ENCODE assay signal across 1 cellular context in the genomic region with DNA sequence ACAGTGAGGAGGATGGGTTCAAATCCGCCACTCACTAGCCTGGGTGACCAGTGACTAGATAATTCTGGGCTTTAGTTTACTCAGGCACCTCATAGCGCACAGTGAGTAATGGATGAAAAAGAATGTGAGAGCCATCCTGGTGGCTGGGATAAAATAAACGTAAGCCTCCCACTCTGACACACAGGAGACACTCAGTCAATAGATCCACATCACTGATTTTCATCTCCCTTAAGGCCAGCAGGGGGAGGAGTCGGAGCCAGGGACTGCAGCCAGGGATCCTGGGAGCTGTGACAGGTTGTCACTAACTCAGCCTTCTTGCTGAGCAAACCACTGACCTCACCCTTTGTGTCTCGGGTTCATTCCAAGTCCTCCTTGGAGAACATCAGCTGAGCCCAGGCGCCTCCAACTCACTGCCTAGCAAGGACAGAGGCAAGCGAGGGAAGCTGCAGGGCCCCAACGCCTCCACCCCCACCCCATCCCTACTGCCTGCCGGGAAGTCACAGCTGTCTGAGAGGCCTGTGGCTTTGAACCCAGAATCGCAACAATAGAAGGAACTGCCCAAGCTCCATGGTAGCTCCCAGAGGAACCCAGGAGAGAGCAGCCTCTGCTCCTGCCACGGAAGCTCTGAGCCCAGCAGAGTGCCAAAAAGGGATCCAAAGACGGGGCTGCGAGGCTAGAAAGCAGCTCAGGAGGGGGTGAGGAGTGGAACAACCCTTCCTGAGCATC.
TF ChIP-seq lines count a peak whose summit lies in the region.

No MANE protein-coding gene starts in this region.

TF ChIP-seq in K562, 482 proteins besides CTCF, POLR2A, EP300 and RAD21 (continued from another document and continues in another):
- TF ChIP-seq, protein P1, sequence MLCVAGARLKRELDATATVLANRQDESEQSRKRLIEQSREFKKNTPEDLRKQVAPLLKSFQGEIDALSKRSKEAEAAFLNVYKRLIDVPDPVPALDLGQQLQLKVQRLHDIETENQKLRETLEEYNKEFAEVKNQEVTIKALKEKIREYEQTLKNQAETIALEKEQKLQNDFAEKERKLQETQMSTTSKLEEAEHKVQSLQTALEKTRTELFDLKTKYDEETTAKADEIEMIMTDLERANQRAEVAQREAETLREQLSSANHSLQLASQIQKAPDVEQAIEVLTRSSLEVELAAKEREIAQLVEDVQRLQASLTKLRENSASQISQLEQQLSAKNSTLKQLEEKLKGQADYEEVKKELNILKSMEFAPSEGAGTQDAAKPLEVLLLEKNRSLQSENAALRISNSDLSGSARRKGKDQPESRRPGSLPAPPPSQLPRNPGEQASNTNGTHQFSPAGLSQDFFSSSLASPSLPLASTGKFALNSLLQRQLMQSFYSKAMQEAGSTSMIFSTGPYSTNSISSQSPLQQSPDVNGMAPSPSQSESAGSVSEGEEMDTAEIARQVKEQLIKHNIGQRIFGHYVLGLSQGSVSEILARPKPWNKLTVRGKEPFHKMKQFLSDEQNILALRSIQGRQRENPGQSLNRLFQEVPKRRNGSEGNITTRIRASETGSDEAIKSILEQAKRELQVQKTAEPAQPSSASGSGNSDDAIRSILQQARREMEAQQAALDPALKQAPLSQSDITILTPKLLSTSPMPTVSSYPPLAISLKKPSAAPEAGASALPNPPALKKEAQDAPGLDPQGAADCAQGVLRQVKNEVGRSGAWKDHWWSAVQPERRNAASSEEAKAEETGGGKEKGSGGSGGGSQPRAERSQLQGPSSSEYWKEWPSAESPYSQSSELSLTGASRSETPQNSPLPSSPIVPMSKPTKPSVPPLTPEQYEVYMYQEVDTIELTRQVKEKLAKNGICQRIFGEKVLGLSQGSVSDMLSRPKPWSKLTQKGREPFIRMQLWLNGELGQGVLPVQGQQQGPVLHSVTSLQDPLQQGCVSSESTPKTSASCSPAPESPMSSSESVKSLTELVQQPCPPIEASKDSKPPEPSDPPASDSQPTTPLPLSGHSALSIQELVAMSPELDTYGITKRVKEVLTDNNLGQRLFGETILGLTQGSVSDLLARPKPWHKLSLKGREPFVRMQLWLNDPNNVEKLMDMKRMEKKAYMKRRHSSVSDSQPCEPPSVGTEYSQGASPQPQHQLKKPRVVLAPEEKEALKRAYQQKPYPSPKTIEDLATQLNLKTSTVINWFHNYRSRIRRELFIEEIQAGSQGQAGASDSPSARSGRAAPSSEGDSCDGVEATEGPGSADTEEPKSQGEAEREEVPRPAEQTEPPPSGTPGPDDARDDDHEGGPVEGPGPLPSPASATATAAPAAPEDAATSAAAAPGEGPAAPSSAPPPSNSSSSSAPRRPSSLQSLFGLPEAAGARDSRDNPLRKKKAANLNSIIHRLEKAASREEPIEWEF (CRISPR knock-in tag; IDR thresholded peaks at IDR 0.05) = no peak
- no peak for TF ChIP-seq RFX7 (CRISPR knock-in tag; IDR thresholded peaks at IDR 0.05)
- TF ChIP-seq POLR3G (IDR thresholded peaks at IDR 0.05; ENCODE audit: extremely low read depth, insufficient read length, insufficient replicate concordance) = no peak
- no peak for TF ChIP-seq ASH1L (IDR thresholded peaks at IDR 0.05; ENCODE audit: borderline replicate concordance, low read depth, partially characterized antibody)
- TF ChIP-seq MYNN (IDR thresholded peaks at IDR 0.05) = no peak
- TF ChIP-seq MYNN (CRISPR knock-in tag; IDR thresholded peaks at IDR 0.05) = no peak
- TF ChIP-seq JUN (IDR thresholded peaks at IDR 0.05; ENCODE audit: borderline replicate concordance, low read depth, low read length) = peak; percentile 71; the same call in 1 of the 2 replicates
- TF ChIP-seq JUN (CRISPR knock-in tag; IDR thresholded peaks at IDR 0.05; ENCODE audit: borderline replicate concordance) = no peak
- no peak for TF ChIP-seq CSDE1 (IDR thresholded peaks at IDR 0.05)
- no peak for TF ChIP-seq ZKSCAN3 (CRISPR knock-in tag; IDR thresholded peaks at IDR 0.05)
- no peak for TF ChIP-seq ZC3H4 (CRISPR knock-in tag; IDR thresholded peaks at IDR 0.05; ENCODE audit: borderline replicate concordance)
- no peak for TF ChIP-seq RAD51 (IDR thresholded peaks at IDR 0.05; ENCODE audit: borderline replicate concordance, low read depth)
- TF ChIP-seq, protein P2, sequence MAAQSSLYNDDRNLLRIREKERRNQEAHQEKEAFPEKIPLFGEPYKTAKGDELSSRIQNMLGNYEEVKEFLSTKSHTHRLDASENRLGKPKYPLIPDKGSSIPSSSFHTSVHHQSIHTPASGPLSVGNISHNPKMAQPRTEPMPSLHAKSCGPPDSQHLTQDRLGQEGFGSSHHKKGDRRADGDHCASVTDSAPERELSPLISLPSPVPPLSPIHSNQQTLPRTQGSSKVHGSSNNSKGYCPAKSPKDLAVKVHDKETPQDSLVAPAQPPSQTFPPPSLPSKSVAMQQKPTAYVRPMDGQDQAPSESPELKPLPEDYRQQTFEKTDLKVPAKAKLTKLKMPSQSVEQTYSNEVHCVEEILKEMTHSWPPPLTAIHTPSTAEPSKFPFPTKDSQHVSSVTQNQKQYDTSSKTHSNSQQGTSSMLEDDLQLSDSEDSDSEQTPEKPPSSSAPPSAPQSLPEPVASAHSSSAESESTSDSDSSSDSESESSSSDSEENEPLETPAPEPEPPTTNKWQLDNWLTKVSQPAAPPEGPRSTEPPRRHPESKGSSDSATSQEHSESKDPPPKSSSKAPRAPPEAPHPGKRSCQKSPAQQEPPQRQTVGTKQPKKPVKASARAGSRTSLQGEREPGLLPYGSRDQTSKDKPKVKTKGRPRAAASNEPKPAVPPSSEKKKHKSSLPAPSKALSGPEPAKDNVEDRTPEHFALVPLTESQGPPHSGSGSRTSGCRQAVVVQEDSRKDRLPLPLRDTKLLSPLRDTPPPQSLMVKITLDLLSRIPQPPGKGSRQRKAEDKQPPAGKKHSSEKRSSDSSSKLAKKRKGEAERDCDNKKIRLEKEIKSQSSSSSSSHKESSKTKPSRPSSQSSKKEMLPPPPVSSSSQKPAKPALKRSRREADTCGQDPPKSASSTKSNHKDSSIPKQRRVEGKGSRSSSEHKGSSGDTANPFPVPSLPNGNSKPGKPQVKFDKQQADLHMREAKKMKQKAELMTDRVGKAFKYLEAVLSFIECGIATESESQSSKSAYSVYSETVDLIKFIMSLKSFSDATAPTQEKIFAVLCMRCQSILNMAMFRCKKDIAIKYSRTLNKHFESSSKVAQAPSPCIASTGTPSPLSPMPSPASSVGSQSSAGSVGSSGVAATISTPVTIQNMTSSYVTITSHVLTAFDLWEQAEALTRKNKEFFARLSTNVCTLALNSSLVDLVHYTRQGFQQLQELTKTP (IDR thresholded peaks at IDR 0.05; ENCODE audit: low read depth in 1 of 2, partially characterized antibody in 2 of 2) = peak in 1 of 2 experiments; percentile 17
- TF ChIP-seq ZNF77 (CRISPR knock-in tag; IDR thresholded peaks at IDR 0.05) = no peak
- TF ChIP-seq, protein P3, sequence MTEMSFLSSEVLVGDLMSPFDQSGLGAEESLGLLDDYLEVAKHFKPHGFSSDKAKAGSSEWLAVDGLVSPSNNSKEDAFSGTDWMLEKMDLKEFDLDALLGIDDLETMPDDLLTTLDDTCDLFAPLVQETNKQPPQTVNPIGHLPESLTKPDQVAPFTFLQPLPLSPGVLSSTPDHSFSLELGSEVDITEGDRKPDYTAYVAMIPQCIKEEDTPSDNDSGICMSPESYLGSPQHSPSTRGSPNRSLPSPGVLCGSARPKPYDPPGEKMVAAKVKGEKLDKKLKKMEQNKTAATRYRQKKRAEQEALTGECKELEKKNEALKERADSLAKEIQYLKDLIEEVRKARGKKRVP (CRISPR knock-in tag; IDR thresholded peaks at IDR 0.05) = no peak
- no peak for TF ChIP-seq ZNF212 (CRISPR knock-in tag; IDR thresholded peaks at IDR 0.05)
- TF ChIP-seq ZNF354B (CRISPR knock-in tag; IDR thresholded peaks at IDR 0.05) = no peak
- no peak for TF ChIP-seq MED1 (CRISPR knock-in tag; IDR thresholded peaks at IDR 0.05; ENCODE audit: borderline replicate concordance)
- TF ChIP-seq, protein P4, sequence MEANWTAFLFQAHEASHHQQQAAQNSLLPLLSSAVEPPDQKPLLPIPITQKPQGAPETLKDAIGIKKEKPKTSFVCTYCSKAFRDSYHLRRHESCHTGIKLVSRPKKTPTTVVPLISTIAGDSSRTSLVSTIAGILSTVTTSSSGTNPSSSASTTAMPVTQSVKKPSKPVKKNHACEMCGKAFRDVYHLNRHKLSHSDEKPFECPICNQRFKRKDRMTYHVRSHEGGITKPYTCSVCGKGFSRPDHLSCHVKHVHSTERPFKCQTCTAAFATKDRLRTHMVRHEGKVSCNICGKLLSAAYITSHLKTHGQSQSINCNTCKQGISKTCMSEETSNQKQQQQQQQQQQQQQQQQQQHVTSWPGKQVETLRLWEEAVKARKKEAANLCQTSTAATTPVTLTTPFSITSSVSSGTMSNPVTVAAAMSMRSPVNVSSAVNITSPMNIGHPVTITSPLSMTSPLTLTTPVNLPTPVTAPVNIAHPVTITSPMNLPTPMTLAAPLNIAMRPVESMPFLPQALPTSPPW (CRISPR knock-in tag; IDR thresholded peaks at IDR 0.05) = peak; percentile 45; the same call in 1 of the 2 replicates
- TF ChIP-seq NFRKB (IDR thresholded peaks at IDR 0.05; ENCODE audit: low read depth) = no peak
- TF ChIP-seq SMARCC2 (IDR thresholded peaks at IDR 0.05; ENCODE audit: low read depth) = no peak
- no peak for TF ChIP-seq MTF1 (CRISPR knock-in tag; IDR thresholded peaks at IDR 0.05; ENCODE audit: borderline replicate concordance)
- TF ChIP-seq, protein P5, sequence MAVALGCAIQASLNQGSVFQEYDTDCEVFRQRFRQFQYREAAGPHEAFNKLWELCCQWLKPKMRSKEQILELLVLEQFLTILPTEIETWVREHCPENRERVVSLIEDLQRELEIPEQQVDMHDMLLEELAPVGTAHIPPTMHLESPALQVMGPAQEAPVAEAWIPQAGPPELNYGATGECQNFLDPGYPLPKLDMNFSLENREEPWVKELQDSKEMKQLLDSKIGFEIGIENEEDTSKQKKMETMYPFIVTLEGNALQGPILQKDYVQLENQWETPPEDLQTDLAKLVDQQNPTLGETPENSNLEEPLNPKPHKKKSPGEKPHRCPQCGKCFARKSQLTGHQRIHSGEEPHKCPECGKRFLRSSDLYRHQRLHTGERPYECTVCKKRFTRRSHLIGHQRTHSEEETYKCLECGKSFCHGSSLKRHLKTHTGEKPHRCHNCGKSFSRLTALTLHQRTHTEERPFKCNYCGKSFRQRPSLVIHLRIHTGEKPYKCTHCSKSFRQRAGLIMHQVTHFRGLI (CRISPR knock-in tag; IDR thresholded peaks at IDR 0.05) = no peak
- no peak for TF ChIP-seq NR2C2 (CRISPR knock-in tag; IDR thresholded peaks at IDR 0.05)
- peak; percentile 73 for TF ChIP-seq NR2C2 (tag; IDR thresholded peaks at IDR 0.05)
- no peak for TF ChIP-seq SIN3A (IDR thresholded peaks at IDR 0.05; ENCODE audit: borderline replicate concordance in 2 of 2, control insufficient read depth in 1 of 2, low read depth in 2 of 2, low read length in 2 of 2)
- TF ChIP-seq, protein P6, sequence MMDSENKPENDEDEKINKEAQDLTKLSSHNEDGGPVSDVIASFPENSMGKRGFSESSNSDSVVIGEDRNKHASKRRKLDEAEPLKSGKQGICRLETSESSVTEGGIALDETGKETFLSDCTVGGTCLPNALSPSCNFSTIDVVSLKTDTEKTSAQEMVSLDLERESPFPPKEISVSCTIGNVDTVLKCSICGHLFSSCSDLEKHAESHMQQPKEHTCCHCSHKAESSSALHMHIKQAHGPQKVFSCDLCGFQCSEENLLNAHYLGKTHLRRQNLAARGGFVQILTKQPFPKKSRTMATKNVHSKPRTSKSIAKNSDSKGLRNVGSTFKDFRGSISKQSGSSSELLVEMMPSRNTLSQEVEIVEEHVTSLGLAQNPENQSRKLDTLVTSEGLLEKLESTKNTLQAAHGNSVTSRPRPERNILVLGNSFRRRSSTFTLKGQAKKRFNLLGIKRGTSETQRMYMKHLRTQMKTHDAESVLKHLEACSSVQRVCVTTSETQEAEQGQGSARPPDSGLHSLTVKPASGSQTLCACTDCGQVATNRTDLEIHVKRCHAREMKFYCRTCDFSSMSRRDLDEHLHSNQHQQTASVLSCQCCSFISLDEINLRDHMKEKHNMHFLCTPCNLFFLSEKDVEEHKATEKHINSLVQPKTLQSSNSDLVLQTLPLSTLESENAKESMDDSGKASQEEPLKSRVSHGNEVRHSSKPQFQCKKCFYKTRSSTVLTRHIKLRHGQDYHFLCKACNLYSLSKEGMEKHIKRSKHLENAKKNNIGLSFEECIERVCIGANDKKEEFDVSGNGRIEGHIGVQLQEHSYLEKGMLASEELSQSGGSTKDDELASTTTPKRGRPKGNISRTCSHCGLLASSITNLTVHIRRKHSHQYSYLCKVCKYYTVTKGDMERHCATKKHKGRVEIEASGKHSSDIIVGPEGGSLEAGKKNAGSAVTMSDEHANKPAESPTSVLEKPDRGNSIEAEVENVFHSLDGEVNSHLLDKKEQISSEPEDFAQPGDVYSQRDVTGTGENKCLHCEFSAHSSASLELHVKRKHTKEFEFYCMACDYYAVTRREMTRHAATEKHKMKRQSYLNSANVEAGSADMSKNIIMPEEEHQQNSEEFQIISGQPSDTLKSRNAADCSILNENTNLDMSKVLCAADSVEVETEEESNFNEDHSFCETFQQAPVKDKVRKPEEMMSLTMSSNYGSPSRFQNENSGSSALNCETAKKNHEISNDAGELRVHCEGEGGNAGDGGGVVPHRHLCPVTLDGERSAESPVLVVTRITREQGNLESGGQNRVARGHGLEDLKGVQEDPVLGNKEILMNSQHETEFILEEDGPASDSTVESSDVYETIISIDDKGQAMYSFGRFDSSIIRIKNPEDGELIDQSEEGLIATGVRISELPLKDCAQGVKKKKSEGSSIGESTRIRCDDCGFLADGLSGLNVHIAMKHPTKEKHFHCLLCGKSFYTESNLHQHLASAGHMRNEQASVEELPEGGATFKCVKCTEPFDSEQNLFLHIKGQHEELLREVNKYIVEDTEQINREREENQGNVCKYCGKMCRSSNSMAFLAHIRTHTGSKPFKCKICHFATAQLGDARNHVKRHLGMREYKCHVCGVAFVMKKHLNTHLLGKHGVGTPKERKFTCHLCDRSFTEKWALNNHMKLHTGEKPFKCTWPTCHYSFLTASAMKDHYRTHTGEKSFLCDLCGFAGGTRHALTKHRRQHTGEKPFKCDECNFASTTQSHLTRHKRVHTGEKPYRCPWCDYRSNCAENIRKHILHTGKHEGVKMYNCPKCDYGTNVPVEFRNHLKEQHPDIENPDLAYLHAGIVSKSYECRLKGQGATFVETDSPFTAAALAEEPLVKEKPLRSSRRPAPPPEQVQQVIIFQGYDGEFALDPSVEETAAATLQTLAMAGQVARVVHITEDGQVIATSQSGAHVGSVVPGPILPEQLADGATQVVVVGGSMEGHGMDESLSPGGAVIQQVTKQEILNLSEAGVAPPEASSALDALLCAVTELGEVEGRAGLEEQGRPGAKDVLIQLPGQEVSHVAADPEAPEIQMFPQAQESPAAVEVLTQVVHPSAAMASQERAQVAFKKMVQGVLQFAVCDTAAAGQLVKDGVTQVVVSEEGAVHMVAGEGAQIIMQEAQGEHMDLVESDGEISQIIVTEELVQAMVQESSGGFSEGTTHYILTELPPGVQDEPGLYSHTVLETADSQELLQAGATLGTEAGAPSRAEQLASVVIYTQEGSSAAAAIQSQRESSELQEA (IDR thresholded peaks at IDR 0.05; ENCODE audit: low read depth) = no peak
- TF ChIP-seq MEF2A (IDR thresholded peaks at IDR 0.05; ENCODE audit: control insufficient read depth, low read depth, low read length) = no peak
